In the genomic region with DNA sequence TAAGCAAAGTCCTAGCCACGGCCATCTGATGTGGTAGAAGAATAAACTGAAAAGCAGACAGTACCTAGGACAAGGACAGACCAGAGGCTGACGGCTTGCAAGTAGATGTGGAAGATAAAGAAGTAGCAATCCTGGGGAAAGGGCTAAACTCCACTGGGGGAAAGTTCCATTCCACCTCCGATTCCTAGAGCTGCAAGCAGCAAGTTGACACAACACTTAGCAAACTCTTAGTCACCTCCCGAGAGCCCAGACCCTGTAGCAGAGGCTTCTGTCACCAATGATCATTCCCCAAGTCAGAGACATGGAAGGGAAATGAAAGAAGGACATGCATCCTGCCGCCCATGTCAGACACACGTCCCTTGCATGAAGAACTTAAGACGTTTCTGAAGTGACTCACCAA, we compare ENCODE assay signal across 16 cellular contexts.
DNase-seq lines count a peak whose midpoint lies in the region; ATAC-seq and TF ChIP-seq lines count a peak whose summit lies in the region.
"Had no signal": no experiment of that assay in that cellular context is flagged by ENCODE, and none has a peak within 500 bp of the region (broad histone marks: within the 10 kb centered on the region; RNA-seq: fewer than 3 reads in every experiment).

No MANE protein-coding gene starts in this region.

- H4K20me1 ChIP-seq in MM.1S (ENCODE audit: insufficient read depth, low read length): no peaks in the 10 kb centered on the region
- H4K20me1 ChIP-seq: BLaER1 had no signal

- in situ Hi-C loops in Panc1 (cut with HindIII; ENCODE audit: low pct_unique_long_range_greater_than_20kb, low sequenced_read_pairs): no loop called here

- no peaks in the 10 kb centered on the region for H3K27me3 Mint-ChIP-seq in activated CD4-positive, alpha-beta memory T cell treated with anti-CD3 and anti-CD28 coated beads, Interleukin-2, amount 10 ng/mL, durations not matched to agents 7 days and 5 days
- H3K27me3 Mint-ChIP-seq in activated CD4-positive, alpha-beta memory T cell treated with anti-CD3 and anti-CD28 coated beads for 36 hours: no peaks in the 10 kb centered on the region

- H3K27ac ChIP-seq in Panc1 (ENCODE audit: low read length) (no peak overlapping the region), MM.1S (ENCODE audit: low read length) (no peak overlapping the region), left ventricle myocardium inferior (replicated peaks) (no peak overlapping the region)
- H3K27ac ChIP-seq: BLaER1, HL-60 had no signal

- no peak overlapping the region for H2AFZ ChIP-seq in MM.1S (ENCODE audit: low read length)

- intact Hi-C loops in activated CD4-positive, alpha-beta memory T cell treated with anti-CD3 and anti-CD28 coated beads for 36 hours (cut with micrococcal nuclease): no loop called here
- intact Hi-C loops in Panc1 (cut with micrococcal nuclease; ENCODE audit: unreplicated experiment): no loop called here
- intact Hi-C loops in left ventricle myocardium inferior (cut with micrococcal nuclease): no loop called here

- H3K36me3 Mint-ChIP-seq in activated CD4-positive, alpha-beta memory T cell treated with anti-CD3 and anti-CD28 coated beads, Interleukin-2, amount 10 ng/mL, durations not matched to agents 7 days and 5 days (ENCODE audit: low read depth): no peaks in the 10 kb centered on the region
- H3K36me3 Mint-ChIP-seq in activated CD4-positive, alpha-beta memory T cell treated with anti-CD3 and anti-CD28 coated beads for 36 hours: no peaks in the 10 kb centered on the region

- ATAC-seq in Panc1 (peak; percentile 70), HG03460 (IDR thresholded peaks at IDR 0.05; ENCODE audit: unreplicated experiment) (no peak)

- H3K36me3 ChIP-seq in Panc1 (ENCODE audit: control insufficient read depth, insufficient read depth, low read length) (no peaks in the 10 kb centered on the region), MM.1S (replicated peaks; ENCODE audit: insufficient read depth, low read length) (no peaks in the 10 kb centered on the region), left ventricle myocardium inferior (no peaks in the 10 kb centered on the region)
- H3K36me3 ChIP-seq: BLaER1 had no signal

- CTCF ChIA-PET in activated CD4-positive, alpha-beta memory T cell treated with anti-CD3 and anti-CD28 coated beads, Interleukin-2, amount 10 ng/mL, durations not matched to agents 7 days and 5 days (lab: Charles Lee): no interaction called here
- CTCF ChIA-PET in activated CD4-positive, alpha-beta memory T cell treated with anti-CD3 and anti-CD28 coated beads for 36 hours (lab: Charles Lee): no interaction called here
- CTCF ChIA-PET in Panc1 (lab: Charles Lee): no interaction called here

- no peak overlapping the region for H3K4me3 ChIP-seq in Panc1 (ENCODE audit: low read depth in 2 of 2, low read length in 2 of 2)
- no peak overlapping the region for H3K4me3 ChIP-seq in epithelial cell of esophagus (ENCODE audit: low read length)
- H3K4me3 ChIP-seq in MM.1S (ENCODE audit: low read length): no peak overlapping the region
- no peak overlapping the region for H3K4me3 ChIP-seq in left ventricle myocardium inferior
- H3K4me3 ChIP-seq: BLaER1 had no signal

- H3K4me1 Mint-ChIP-seq in activated CD4-positive, alpha-beta memory T cell treated with anti-CD3 and anti-CD28 coated beads, Interleukin-2, amount 10 ng/mL, durations not matched to agents 7 days and 5 days: no peaks in the 10 kb centered on the region
- no peaks in the 10 kb centered on the region for H3K4me1 Mint-ChIP-seq in activated CD4-positive, alpha-beta memory T cell treated with anti-CD3 and anti-CD28 coated beads for 36 hours (ENCODE audit: low read depth)

- no peaks in the 10 kb centered on the region for H3K79me2 ChIP-seq in MM.1S (ENCODE audit: low read length)

- no peaks in the 10 kb centered on the region for H3K9me3 Mint-ChIP-seq in activated CD4-positive, alpha-beta memory T cell treated with anti-CD3 and anti-CD28 coated beads, Interleukin-2, amount 10 ng/mL, durations not matched to agents 7 days and 5 days
- H3K9me3 Mint-ChIP-seq in activated CD4-positive, alpha-beta memory T cell treated with anti-CD3 and anti-CD28 coated beads for 36 hours: no peaks in the 10 kb centered on the region
- H3K9me3 Mint-ChIP-seq: CD8-positive, alpha-beta memory T cell; HFFc6 had no signal

- TF ChIP-seq CTCF in Panc1 (IDR thresholded peaks at IDR 0.05) (no peak), epithelial cell of esophagus (IDR thresholded peaks at IDR 0.05; ENCODE audit: insufficient read depth, low read depth, low read length, missing control alignments) (no peak), MM.1S (IDR thresholded peaks at IDR 0.05; ENCODE audit: low read length) (no peak), left ventricle myocardium inferior (IDR thresholded peaks at IDR 0.05; ENCODE audit: borderline replicate concordance) (no peak)

- no peak overlapping the region for H3K4me2 ChIP-seq in MM.1S (ENCODE audit: low read depth, low read length)
- H3K4me2 ChIP-seq: BLaER1 had no signal

- no peaks in the 10 kb centered on the region for H3K9me2 ChIP-seq in MM.1S (replicated peaks; ENCODE audit: insufficient read depth, low read length)

- no peaks in the 10 kb centered on the region for H3K27me3 ChIP-seq in Panc1 (ENCODE audit: control insufficient read depth, insufficient read depth, low read length)
- no peaks in the 10 kb centered on the region for H3K27me3 ChIP-seq in MM.1S (replicated peaks; ENCODE audit: insufficient read depth, low read length)
- no peaks in the 10 kb centered on the region for H3K27me3 ChIP-seq in left ventricle myocardium inferior (ENCODE audit: low read depth)
- H3K27me3 ChIP-seq: BLaER1 had no signal

- POLR2A ChIA-PET in activated CD4-positive, alpha-beta memory T cell treated with anti-CD3 and anti-CD28 coated beads, Interleukin-2, amount 10 ng/mL, durations not matched to agents 7 days and 5 days (lab: Charles Lee): no interaction called here
- POLR2A ChIA-PET in activated CD4-positive, alpha-beta memory T cell treated with anti-CD3 and anti-CD28 coated beads for 36 hours (lab: Charles Lee): no interaction called here
- POLR2A ChIA-PET in Panc1 (lab: Charles Lee): no interaction called here

- no peak overlapping the region for H3K4me3 Mint-ChIP-seq in activated CD4-positive, alpha-beta memory T cell treated with anti-CD3 and anti-CD28 coated beads, Interleukin-2, amount 10 ng/mL, durations not matched to agents 7 days and 5 days
- H3K4me3 Mint-ChIP-seq in activated CD4-positive, alpha-beta memory T cell treated with anti-CD3 and anti-CD28 coated beads for 36 hours: no peak overlapping the region
- H3K4me3 Mint-ChIP-seq: CD8-positive, alpha-beta memory T cell; HFFc6 had no signal

- no peak overlapping the region for H3K9ac ChIP-seq in MM.1S (ENCODE audit: low read length)
- H3K9ac ChIP-seq: BLaER1 had no signal

- BruUV-seq in Panc1 (replicated peaks; lab: Mats Ljungman, UMichigan): no TSS peak

- H3K9me3 ChIP-seq in Panc1 (ENCODE audit: control insufficient read depth, insufficient read depth, low read depth, low read length): no peaks in the 10 kb centered on the region
- H3K9me3 ChIP-seq in MM.1S (replicated peaks; ENCODE audit: insufficient read depth, low read length): no peaks in the 10 kb centered on the region
- H3K9me3 ChIP-seq in left ventricle myocardium inferior (replicated peaks): no peaks in the 10 kb centered on the region
- H3K9me3 ChIP-seq: BLaER1, Caco-2 had no signal

- peak; percentile 4 for DNase-seq in activated CD4-positive, alpha-beta memory T cell treated with anti-CD3 and anti-CD28 coated beads, Interleukin-2, amount 10 ng/mL, durations not matched to agents 7 days and 5 days
- DNase-seq in activated CD4-positive, alpha-beta memory T cell treated with anti-CD3 and anti-CD28 coated beads for 36 hours: no peak
- DNase-seq in Panc1 (ENCODE audit: low read depth, low spot score) (no peak), epithelial cell of esophagus (ENCODE audit: low read depth) (peak; percentile 30), MM.1S (no peak), left ventricle myocardium inferior (no peak)
- DNase-seq: 8988T; AML-193; Caco-2; CD8-positive, alpha-beta memory T cell; DMS53; HCEC 1CT; HFFc6 had no signal

- H3K27ac Mint-ChIP-seq in activated CD4-positive, alpha-beta memory T cell treated with anti-CD3 and anti-CD28 coated beads, Interleukin-2, amount 10 ng/mL, durations not matched to agents 7 days and 5 days: no peak overlapping the region
- no peak overlapping the region for H3K27ac Mint-ChIP-seq in activated CD4-positive, alpha-beta memory T cell treated with anti-CD3 and anti-CD28 coated beads for 36 hours
- H3K27ac Mint-ChIP-seq: CD8-positive, alpha-beta memory T cell; HFFc6 had no signal

- H3K4me1 ChIP-seq in Panc1 (ENCODE audit: control insufficient read depth, insufficient read depth, low read length) (no peaks in the 10 kb centered on the region), MM.1S (ENCODE audit: low read length) (no peaks in the 10 kb centered on the region), left ventricle myocardium inferior (no peaks in the 10 kb centered on the region)
- H3K4me1 ChIP-seq: Caco-2 had no signal

- H3F3A ChIP-seq in MM.1S (ENCODE audit: insufficient read depth, low read length): no peaks in the 10 kb centered on the region

Comparison
In these comparisons a context has a peak if more than half of its experiments do, and no peak if none do; other contexts are left out.
1. DNase-seq: peak in activated CD4-positive, alpha-beta memory T cell treated with anti-CD3 and anti-CD28 coated beads, Interleukin-2, amount 10 ng/mL, durations not matched to agents 7 days and 5 days (single experiment) and epithelial cell of esophagus (single experiment); none in activated CD4-positive, alpha-beta memory T cell treated with anti-CD3 and anti-CD28 coated beads for 36 hours (single experiment), Panc1 (single experiment), MM.1S (single experiment) and left ventricle myocardium inferior (single experiment).